ENCODE assay signal across 9 cellular contexts in the genomic region with DNA sequence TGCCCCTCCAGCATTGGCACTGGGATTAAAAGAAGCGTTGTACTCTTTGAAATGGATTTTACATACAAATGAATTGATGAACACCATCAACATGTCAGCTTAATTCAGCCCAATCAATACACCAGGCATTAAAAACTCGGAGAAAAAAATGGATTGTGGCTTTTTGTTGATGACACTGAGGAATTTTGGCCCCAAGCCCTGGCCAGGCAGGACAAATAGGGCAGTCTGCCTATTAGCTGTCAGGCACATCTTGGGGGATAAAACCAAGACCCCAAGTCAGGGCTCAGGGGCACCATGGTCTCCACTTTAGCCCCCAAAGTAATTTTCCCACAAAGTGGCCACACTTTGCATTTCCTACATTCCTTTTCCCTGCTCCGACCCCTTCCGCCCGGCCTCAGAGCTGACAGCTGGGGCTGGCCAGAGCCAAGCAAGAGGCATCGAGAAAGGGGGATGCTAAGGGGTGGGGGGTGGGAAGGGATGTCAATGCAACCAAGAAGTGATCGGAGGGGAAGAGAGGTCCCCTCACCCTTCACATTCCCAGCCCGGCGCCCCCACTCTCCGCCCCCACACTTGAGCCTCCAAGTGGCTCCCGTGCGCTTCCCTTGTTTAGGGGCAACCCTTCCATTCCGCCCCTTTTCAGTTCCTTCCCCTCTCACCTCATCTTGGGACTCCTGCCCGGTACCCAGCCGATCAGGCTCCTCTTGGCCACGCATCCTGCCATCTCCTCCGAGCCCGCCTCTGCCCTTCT. TPM values are rescaled to one million over a fixed set of nuclear protein-coding genes. Genes with fewer than 3 reads are reported as not detected.
A peak's percentile ranks its signal among the peaks of the same experiment; 100 is the strongest.
DNase-seq lines count a peak whose midpoint lies in the region; ATAC-seq and TF ChIP-seq lines count a peak whose summit lies in the region.
"Had no signal": no experiment of that assay in that cellular context is flagged by ENCODE, and none has a peak within 500 bp of the region (broad histone marks: within the 10 kb centered on the region; RNA-seq: fewer than 3 reads in every experiment).

No MANE protein-coding gene starts in this region.

- TF ChIP-seq CTCF in CD4-positive, alpha-beta T cell (IDR thresholded peaks at IDR 0.05): no peak
- TF ChIP-seq CTCF in IMR-90 (conservative IDR thresholded peaks at IDR 0.05; ENCODE audit: low read depth, low read length) (no peak), body of pancreas (IDR thresholded peaks at IDR 0.05) (no peak), lung (IDR thresholded peaks at IDR 0.05; ENCODE audit: control extremely low read depth, extremely low read depth) (no peak), upper lobe of left lung (IDR thresholded peaks at IDR 0.05) (no peak)

- H3K27me3 ChIP-seq in CD4-positive, alpha-beta T cell (ENCODE audit: control insufficient read depth, insufficient read depth, low read length): no peaks in the 10 kb centered on the region
- H3K27me3 ChIP-seq in IMR-90 (ENCODE audit: control insufficient read depth, insufficient read depth, low read length) (no peaks in the 10 kb centered on the region), body of pancreas (no peaks in the 10 kb centered on the region), lung (ENCODE audit: control insufficient read depth, insufficient read depth) (no peaks in the 10 kb centered on the region), upper lobe of left lung (no peaks in the 10 kb centered on the region)

- H2BK15ac ChIP-seq in IMR-90 (ENCODE audit: low read depth, low read length): peak overlapping the region; percentile 27; the same call in 1 of the 3 replicates

- peak overlapping the region in 1 of 2 experiments; percentile 58; a peak in 1 of 4 replicates for H4K8ac ChIP-seq in IMR-90 (ENCODE audit: low read depth in 2 of 2, low read length in 2 of 2)

- peaks cover 4% of the 10 kb centered on the region for H3K27me3 Mint-ChIP-seq in CD4-positive, alpha-beta T cell

- ATAC-seq in CD4-positive, alpha-beta T cell (ENCODE audit: poor library complexity): no peak
- ATAC-seq in IMR-90 (ENCODE audit: low read depth) (no peak), body of pancreas (no peak), lung (ENCODE audit: insufficient read depth, low FRiP score) (no peak), upper lobe of left lung (ENCODE audit: low FRiP score in 2 of 2) (no peak), HG02852 (IDR thresholded peaks at IDR 0.05; ENCODE audit: unreplicated experiment) (no peak)

- H3K36me3 Mint-ChIP-seq in CD4-positive, alpha-beta T cell (ENCODE audit: low read depth): peaks cover 4% of the 10 kb centered on the region

- H3K27ac ChIP-seq in CD4-positive, alpha-beta T cell (ENCODE audit: low read depth, low read length): peak overlapping the region; percentile 53
- peak overlapping the region; percentile 66 for H3K27ac ChIP-seq in IMR-90 (ENCODE audit: insufficient read depth, low read length)
- peak overlapping the region in 3 of 4 donors; percentile 28 to 91 (median 71) for H3K27ac ChIP-seq in body of pancreas
- peak overlapping the region in 1 of 2 donors; percentile 92 for H3K27ac ChIP-seq in lung (ENCODE audit: low read depth in 1 of 2, low read length in 1 of 2)
- H3K27ac ChIP-seq in upper lobe of left lung: peak overlapping the region; percentile 84 to 96 (median 94)

- H3K4me1 ChIP-seq in IMR-90 (ENCODE audit: control insufficient read depth, insufficient read depth, low read length) (peaks cover 13% of the 10 kb centered on the region), body of pancreas (peaks cover 12% of the 10 kb centered on the region), lung (ENCODE audit: control insufficient read depth in 2 of 2, insufficient read depth in 2 of 2, low read length in 2 of 2) (peaks cover 0 to 12% of the 10 kb centered on the region in 2 donors), upper lobe of left lung (peaks cover 35 to 59% (median 42%) of the 10 kb centered on the region in 4 donors)

- intact Hi-C loops in CD4-positive, alpha-beta T cell (cut with DNase I, micrococcal nuclease): loop anchor here in 1 of 2 experiments (2.0 to 5.0 kb wide), 3 partner anchors 175 to 654 kb away; no protein-coding TSS in a partner anchor
- intact Hi-C loops in IMR-90 (cut with micrococcal nuclease): loop anchor here (2.0 kb wide), 1 partner anchor 209 kb away; no protein-coding TSS in a partner anchor
- intact Hi-C loops in body of pancreas (cut with DNase I): no loop called here

- H2BK20ac ChIP-seq in IMR-90 (ENCODE audit: low read depth, low read length): no peak overlapping the region

- peak in 1 of 10 experiments; percentile 6 for DNase-seq in CD4-positive, alpha-beta T cell
- DNase-seq in IMR-90 (no peak), body of pancreas (peak in 3 of 4 donors; percentile 14 to 21 (median 18)), lung (ENCODE audit: low spot score) (no peak), upper lobe of left lung (peak in 1 of 2 donors; percentile 68), cortex of kidney (lab: John Stamatoyannopoulos, UW) (no peak), HPDE6-E6E7 (ENCODE audit: extremely low spot score) (no peak)

- peak overlapping the region; percentile 75 for H3K9ac ChIP-seq in IMR-90 (ENCODE audit: low read depth, low read length)

- in situ Hi-C loops in IMR-90 (cut with MboI; ENCODE audit: low sequenced_read_pairs): no loop called here

- peak overlapping the region; percentile 59 for H3K27ac Mint-ChIP-seq in CD4-positive, alpha-beta T cell

- peaks cover 8 to 36% of the 10 kb centered on the region in 2 experiments for H3K79me1 ChIP-seq in IMR-90 (ENCODE audit: low read depth in 1 of 2, low read length in 2 of 2)

- POLR2A ChIA-PET in CD4-positive, alpha-beta T cell (lab: Charles Lee): interaction anchor here (1.4 kb wide), 1 partner anchor 10 kb away, joined by 4 read pairs; no protein-coding TSS in a partner anchor
- POLR2A ChIA-PET in IMR-90 (lab: Charles Lee; ENCODE audit: unreplicated experiment): no interaction called here

- H3K14ac ChIP-seq in IMR-90 (replicated peaks; ENCODE audit: low read depth, low read length): peak overlapping the region; percentile 69

- no peak overlapping the region for H3K56ac ChIP-seq in IMR-90 (ENCODE audit: extremely low read depth, insufficient read depth, low read length)

- H4K5ac ChIP-seq in IMR-90 (ENCODE audit: low read depth, low read length): no peak overlapping the region

- H2AK9ac ChIP-seq in IMR-90 (replicated peaks; ENCODE audit: low read depth, low read length, poor library complexity): peak overlapping the region; percentile 71

- no peak overlapping the region for H3K18ac ChIP-seq in IMR-90 (ENCODE audit: low read depth, low read length)

- no peak for TF ChIP-seq EP300 in upper lobe of left lung (IDR thresholded peaks at IDR 0.05)

- H3K4me2 ChIP-seq in IMR-90 (ENCODE audit: low read depth, low read length): peak overlapping the region; percentile 76

- H3K4me1 Mint-ChIP-seq in CD4-positive, alpha-beta T cell (ENCODE audit: low read depth): peaks cover 16% of the 10 kb centered on the region

- H3K4me3 Mint-ChIP-seq in CD4-positive, alpha-beta T cell: peak overlapping the region; percentile 92

- WGBS in IMR-90 (ENCODE audit: extremely low coverage in 2 of 2, insufficient read length in 1 of 2), 2 experiments: 0% methylated on average over 2 of the region's 18 CpGs; no CpG with 5 or more reads in 1 of the 2 experiments
- 5 to 7% methylated on average over 15 to 18 of the region's 18 CpGs for WGBS in body of pancreas, 2 donors
- WGBS in lung, 2 donors: 8 to 13% methylated on average over 18 of the region's 18 CpGs
- WGBS in upper lobe of left lung, 2 donors: 6 to 7% methylated on average over 18 of the region's 18 CpGs

- peak overlapping the region; percentile 36 for H3K23ac ChIP-seq in IMR-90 (ENCODE audit: low read depth, low read length)

- CTCF ChIA-PET in CD4-positive, alpha-beta T cell (lab: Charles Lee): no interaction called here
- CTCF ChIA-PET in IMR-90 (lab: Yijun Ruan, JAX): interaction anchor here (1.3 kb wide), 1 partner anchor 10 kb away, joined by 3 read pairs; no protein-coding TSS in a partner anchor

- H3K9me3 Mint-ChIP-seq in CD4-positive, alpha-beta T cell: no peaks in the 10 kb centered on the region

- H4K91ac ChIP-seq in IMR-90 (ENCODE audit: insufficient read depth, low read depth, low read length): peak overlapping the region; percentile 20; the same call in 1 of the 2 replicates

- peak overlapping the region; percentile 54; the same call in 1 of the 2 replicates for H2BK120ac ChIP-seq in IMR-90 (ENCODE audit: low read depth, low read length)

- peak overlapping the region; percentile 47 for H2BK5ac ChIP-seq in IMR-90 (ENCODE audit: low read depth, low read length, poor library complexity, severe bottlenecking)

- H4K20me1 ChIP-seq in IMR-90 (ENCODE audit: insufficient read depth, low read length): peaks cover 5% of the 10 kb centered on the region; the same call in 1 of the 2 replicates

- TF ChIP-seq RAD21 in IMR-90 (IDR thresholded peaks at IDR 0.05; ENCODE audit: low read length): no peak

- no peaks in the 10 kb centered on the region for H3K9me3 ChIP-seq in CD4-positive, alpha-beta T cell (ENCODE audit: control insufficient read depth, low read length)
- H3K9me3 ChIP-seq in IMR-90 (ENCODE audit: control insufficient read depth, insufficient read depth, low read length) (no peaks in the 10 kb centered on the region), body of pancreas (no peaks in the 10 kb centered on the region), lung (ENCODE audit: control insufficient read depth in 2 of 2, insufficient read depth in 1 of 2, low read length in 1 of 2) (no peaks in the 10 kb centered on the region), upper lobe of left lung (no peaks in the 10 kb centered on the region)

- H3K36me3 ChIP-seq in IMR-90 (ENCODE audit: control insufficient read depth, insufficient read depth, low read length) (no peaks in the 10 kb centered on the region), body of pancreas (replicated peaks in 1 of 2; ENCODE audit: insufficient read depth in 1 of 2, low read depth in 2 of 2) (no peaks in the 10 kb centered on the region), lung (ENCODE audit: control insufficient read depth in 2 of 2, insufficient read depth in 2 of 2, low read length in 2 of 2) (no peaks in the 10 kb centered on the region), upper lobe of left lung (no peaks in the 10 kb centered on the region)

- H2AK5ac ChIP-seq in IMR-90 (ENCODE audit: low read depth, low read length): peak overlapping the region; percentile 56

- BruUV-seq in IMR-90 (replicated peaks; lab: Mats Ljungman, UMichigan): no TSS peak

- H2AFZ ChIP-seq in IMR-90 (replicated peaks; ENCODE audit: low read length, poor library complexity): peak overlapping the region; percentile 98

- H3K4me3 ChIP-seq in IMR-90 (ENCODE audit: insufficient read depth, low read depth, low read length) (peak overlapping the region; percentile 86), body of pancreas (peak overlapping the region; percentile 60 to 92), lung (peak overlapping the region; percentile 79), upper lobe of left lung (peak overlapping the region; percentile 98 to 100 (median 100))

- no peak for TF ChIP-seq POLR2A in IMR-90 (IDR thresholded peaks at IDR 0.05; ENCODE audit: low read depth, low read length)
- no peak for TF ChIP-seq POLR2A in body of pancreas (IDR thresholded peaks at IDR 0.05)
- TF ChIP-seq POLR2A in upper lobe of left lung (IDR thresholded peaks at IDR 0.05): no peak

- H3K4ac ChIP-seq in IMR-90 (ENCODE audit: low read depth, low read length): peak overlapping the region; percentile 66

- peaks cover 13% of the 10 kb centered on the region for H3K9me1 ChIP-seq in IMR-90 (ENCODE audit: insufficient read depth, low read length)

- dilution Hi-C loops in IMR-90 (cut with HindIII; ENCODE audit: low sequenced_read_pairs, unreplicated experiment): no loop called here

RNA-seq across cellular contexts. Expression of a gene that starts 0.7 kb away (rescaled TPM):
- 1 to 10 TPM; 1.5 to 1.7 TPM for total RNA-seq in CD4-positive, alpha-beta T cell
- 10.0 and 11.1 TPM in 2 replicates for total RNA-seq in IMR-90 (2012; rRNA removed)
- 6.5 and 6.8 TPM in 2 replicates for polyA plus RNA-seq in IMR-90 (2012; rRNA removed)
- 3.5 and 5.6 TPM in 2 replicates for polyA plus RNA-seq in IMR-90 (2012; cell fraction: cytosol; rRNA removed)
- polyA plus RNA-seq in IMR-90 (2012; cell fraction: nucleus; rRNA removed; ENCODE audit: low replicate concordance): 4.8 and 6.8 TPM in 2 replicates
- 10 to 100 TPM in 1 of 2 donors, 1 to 10 TPM in 1; 8.3 to 14.5 TPM for total RNA-seq in body of pancreas
- total RNA-seq in lung: 10 to 100 TPM; 28.3 to 51.2 TPM
- polyA plus RNA-seq in lung: 10 to 100 TPM; 10.2 to 28.9 TPM
- 10 to 100 TPM; 43.9 to 66.0 (median 55.2) TPM for total RNA-seq in upper lobe of left lung

RNA-seq across cellular contexts. Expression of a gene that starts 34.0 kb away (rescaled TPM):
- total RNA-seq in CD4-positive, alpha-beta T cell: not detected
- total RNA-seq in IMR-90 (2012; rRNA removed) (not detected in 2 replicates), body of pancreas (not detected), lung (not detected), upper lobe of left lung (1 to 10 TPM in 1 of 6 donors, under 1 TPM in 1, not detected in 4; 0.71 to 3.6 TPM)
- polyA plus RNA-seq in IMR-90 (2012; rRNA removed) (not detected in 2 replicates), lung (1 to 10 TPM in 1 of 2 donors, under 1 TPM in 1; 0.94 to 2.2 TPM)
- polyA plus RNA-seq in IMR-90 (2012; cell fraction: cytosol; rRNA removed): 0.28 TPM in 1 of 2 replicates, not detected in the other
- 0.34 TPM in 1 of 2 replicates, not detected in the other for polyA plus RNA-seq in IMR-90 (2012; cell fraction: nucleus; rRNA removed; ENCODE audit: low replicate concordance)
- total RNA-seq: SK-MEL-5 had no signal

Comparison
In these comparisons a context has a peak if more than half of its experiments do, and no peak if none do; other contexts are left out.
1. DNase-seq: peak in body of pancreas (3 of 4); none in IMR-90 (single experiment), lung (single experiment), cortex of kidney (single experiment) and HPDE6-E6E7 (single experiment).
2. Peak in every context shown above with its lines, with median percentiles within 50 percentile points of each other: H3K4me3 ChIP-seq.